ENCODE assay signal across 1 cellular context in genomic region chr7:1091019-1091643, GRCh38.
A peak's percentile ranks its signal among the peaks of the same experiment; 100 is the strongest.
TF ChIP-seq lines count a peak whose summit lies in the region.

No MANE protein-coding gene starts in this region.

TF ChIP-seq in HepG2, 621 proteins besides CTCF, POLR2A, EP300 and RAD21:
- TF ChIP-seq RERE (CRISPR knock-in tag; IDR thresholded peaks at IDR 0.05; ENCODE audit: low read depth) (no peak), SAFB2 (CRISPR knock-in tag; IDR thresholded peaks at IDR 0.05; ENCODE audit: borderline replicate concordance, low read depth) (no peak), ZSCAN30 (CRISPR knock-in tag; IDR thresholded peaks at IDR 0.05) (no peak), MNT (IDR thresholded peaks at IDR 0.05) (no peak), PRMT3 (CRISPR knock-in tag; IDR thresholded peaks at IDR 0.05; ENCODE audit: borderline replicate concordance, low read depth) (no peak), PLRG1 (conservative IDR thresholded peaks at IDR 0.05) (no peak), ZNF468 (CRISPR knock-in tag; IDR thresholded peaks at IDR 0.05) (no peak), RBFOX2 (IDR thresholded peaks at IDR 0.05; ENCODE audit: low read depth, low read length) (peak; percentile 57), ATF4 (CRISPR knock-in tag; IDR thresholded peaks at IDR 0.05) (no peak), ZBTB1 (CRISPR knock-in tag; IDR thresholded peaks at IDR 0.05; ENCODE audit: borderline replicate concordance) (no peak), RBM22 (optimal IDR thresholded peaks at IDR 0.05; ENCODE audit: low read length) (peak; percentile 39), ESRRA (CRISPR knock-in tag; IDR thresholded peaks at IDR 0.05; ENCODE audit: low read depth) (no peak), AGO2 (optimal IDR thresholded peaks at IDR 0.05; ENCODE audit: low read depth, low read length) (peak; percentile 90)
